Comparison of ENCODE assay signal across 18 cellular contexts in the genomic region with DNA sequence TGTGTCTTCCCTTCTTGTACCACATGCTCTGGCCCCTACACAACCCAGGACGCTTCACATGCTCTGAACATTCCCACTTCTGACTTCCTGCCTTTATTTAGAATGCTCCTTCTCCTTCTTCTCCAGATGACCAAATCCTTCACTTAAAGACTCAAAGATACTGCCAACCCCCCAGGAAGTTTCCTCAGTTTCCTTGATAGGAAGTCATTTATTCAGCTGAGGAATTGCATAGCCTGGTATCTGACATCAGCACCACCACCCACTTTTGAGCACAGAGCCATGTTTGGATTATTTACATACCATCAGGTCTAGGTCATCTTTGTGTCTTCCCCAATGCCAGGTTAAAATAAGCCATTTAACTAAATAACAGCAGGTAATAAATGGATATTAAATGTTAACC. TPM values are rescaled to one million over a fixed set of nuclear protein-coding genes. Genes with fewer than 3 reads are reported as not detected.
DNase-seq lines count a peak whose midpoint lies in the region; ATAC-seq and TF ChIP-seq lines count a peak whose summit lies in the region.
"Had no signal": no experiment of that assay in that cellular context is flagged by ENCODE, and none has a peak within 500 bp of the region (broad histone marks: within the 10 kb centered on the region; RNA-seq: fewer than 3 reads in every experiment).

No MANE protein-coding gene starts in this region.

- no peaks in the 10 kb centered on the region for H3K27me3 Mint-ChIP-seq in activated T-helper 17 cell treated with anti-CD3 and anti-CD28 coated beads, Interleukin-2, amount 50 U/mL, for 72 hours

- H3K36me3 Mint-ChIP-seq in activated T-helper 17 cell treated with anti-CD3 and anti-CD28 coated beads, Interleukin-2, amount 50 U/mL, for 72 hours (ENCODE audit: low read depth): no peaks in the 10 kb centered on the region
- H3K36me3 Mint-ChIP-seq: activated naive CD4-positive, alpha-beta T cell treated with anti-CD3 and anti-CD28 coated beads, Interleukin-2, amount 50 U/mL, for 72 hours; stimulated activated memory B cell treated with anti-CD40 and anti-IgM and Interleukin-4, amounts not matched to agents 10 μg/mL and 1 μg/mL and 100 μg/mL, for 72 hours had no signal

- H3K27ac Mint-ChIP-seq in activated T-helper 17 cell treated with anti-CD3 and anti-CD28 coated beads, Interleukin-2, amount 50 U/mL, for 72 hours: peak overlapping the region; percentile 4
- H3K27ac Mint-ChIP-seq: stimulated activated memory B cell treated with anti-CD40 and anti-IgM and Interleukin-4, amounts not matched to agents 10 μg/mL and 1 μg/mL and 100 μg/mL, for 72 hours; T-helper 1 cell treated with Interleukin-12 subunit alpha and Interleukin-12 subunit beta and Interleukin-4 antibody, amounts not matched to agents 30 μg/mL and 1 μg/mL, for 36 hours had no signal

- ATAC-seq in activated T-helper 17 cell treated with anti-CD3 and anti-CD28 coated beads, Interleukin-2, amount 50 U/mL, for 72 hours (replicated peaks): no peak
- ATAC-seq: activated naive CD4-positive, alpha-beta T cell treated with anti-CD3 and anti-CD28 coated beads, Interleukin-2, amount 50 U/mL, for 72 hours; lower lobe of right lung; stimulated activated memory B cell treated with anti-CD40 and anti-IgM and Interleukin-4, amounts not matched to agents 10 μg/mL and 1 μg/mL and 100 μg/mL, for 72 hours had no signal

- DNase-seq in GM04504 (ENCODE audit: low read depth) (peak; percentile 5), fibroblast of villous mesenchyme (ENCODE audit: low read depth) (peak; percentile 46), NCI-H526 (lab: John Stamatoyannopoulos, UW) (no peak), cerebellum (ENCODE audit: low spot score) (no peak), UCSD-AML1 (lab: John Stamatoyannopoulos, UW; ENCODE audit: unreplicated experiment) (no peak), DMS79 treated with DMSO at 0.1 percent for 48 hours (lab: John Stamatoyannopoulos, UW) (no peak)
- DNase-seq: activated CD4-positive, alpha-beta T cell treated with anti-CD3 and anti-CD28 coated beads for 1 hour; esophagus squamous epithelium; lower lobe of right lung; NCI-H2081 treated with DMSO at 0.1 percent for 48 hours; NCI-H82; sigmoid colon had no signal

- H3K4me3 Mint-ChIP-seq in activated T-helper 17 cell treated with anti-CD3 and anti-CD28 coated beads, Interleukin-2, amount 50 U/mL, for 72 hours: no peak overlapping the region
- H3K4me3 Mint-ChIP-seq: neural crest cell; stimulated activated memory B cell treated with anti-CD40 and anti-IgM and Interleukin-4, amounts not matched to agents 10 μg/mL and 1 μg/mL and 100 μg/mL, for 72 hours; T-helper 1 cell treated with Interleukin-12 subunit alpha and Interleukin-12 subunit beta and Interleukin-4 antibody, amounts not matched to agents 30 μg/mL and 1 μg/mL, for 36 hours had no signal

- TF ChIP-seq CTCF in 22Rv1 (IDR thresholded peaks at IDR 0.05) (no peak), fibroblast of villous mesenchyme (IDR thresholded peaks at IDR 0.05; ENCODE audit: insufficient read depth, low read depth, low read length) (no peak)

- peak overlapping the region; percentile 92 for H3K27ac ChIP-seq in 22Rv1
- H3K27ac ChIP-seq: esophagus squamous epithelium, lower lobe of right lung, sigmoid colon had no signal

- no peaks in the 10 kb centered on the region for H3K9me3 Mint-ChIP-seq in activated T-helper 17 cell treated with anti-CD3 and anti-CD28 coated beads, Interleukin-2, amount 50 U/mL, for 72 hours
- H3K9me3 Mint-ChIP-seq: activated naive CD4-positive, alpha-beta T cell treated with anti-CD3 and anti-CD28 coated beads, Interleukin-2, amount 50 U/mL, for 72 hours; neural crest cell; stimulated activated memory B cell treated with anti-CD40 and anti-IgM and Interleukin-4, amounts not matched to agents 10 μg/mL and 1 μg/mL and 100 μg/mL, for 72 hours; T-helper 1 cell treated with Interleukin-12 subunit alpha and Interleukin-12 subunit beta and Interleukin-4 antibody, amounts not matched to agents 30 μg/mL and 1 μg/mL, for 36 hours had no signal

- H3K4me3 ChIP-seq in fibroblast of villous mesenchyme (ENCODE audit: low read depth, low read length): no peak overlapping the region
- H3K4me3 ChIP-seq: esophagus squamous epithelium, lower lobe of right lung, sigmoid colon had no signal

- H3K4me1 Mint-ChIP-seq in activated T-helper 17 cell treated with anti-CD3 and anti-CD28 coated beads, Interleukin-2, amount 50 U/mL, for 72 hours: peaks cover 4% of the 10 kb centered on the region

RNA-seq across cellular contexts. Expression of a gene that starts 42.4 kb away (rescaled TPM):
- total RNA-seq in activated T-helper 17 cell treated with anti-CD3 and anti-CD28 coated beads, Interleukin-2, amount 50 U/mL, for 72 hours: 10 to 100 TPM; 33.0 to 38.6 TPM
- total RNA-seq in fibroblast of villous mesenchyme (under 0.01 TPM in 2 replicates), cerebellum (not detected)

Comparison
In these comparisons a context has a peak if more than half of its experiments do, and no peak if none do; other contexts are left out.
1. DNase-seq: peak in GM04504 (single experiment) and fibroblast of villous mesenchyme (single experiment); none in NCI-H526 (0 of 2), cerebellum (single experiment), UCSD-AML1 (single experiment) and DMS79 treated with DMSO at 0.1 percent for 48 hours (single experiment).
2. RNA of a gene that starts 42.4 kb away (total RNA-seq): 33.0 to 38.6 TPM in activated T-helper 17 cell treated with anti-CD3 and anti-CD28 coated beads, Interleukin-2, amount 50 U/mL, for 72 hours; not detected in cerebellum (single experiment) and under 0.01 TPM in fibroblast of villous mesenchyme; every median in the first group is over 10 times any median in the second.